In the genomic region with DNA sequence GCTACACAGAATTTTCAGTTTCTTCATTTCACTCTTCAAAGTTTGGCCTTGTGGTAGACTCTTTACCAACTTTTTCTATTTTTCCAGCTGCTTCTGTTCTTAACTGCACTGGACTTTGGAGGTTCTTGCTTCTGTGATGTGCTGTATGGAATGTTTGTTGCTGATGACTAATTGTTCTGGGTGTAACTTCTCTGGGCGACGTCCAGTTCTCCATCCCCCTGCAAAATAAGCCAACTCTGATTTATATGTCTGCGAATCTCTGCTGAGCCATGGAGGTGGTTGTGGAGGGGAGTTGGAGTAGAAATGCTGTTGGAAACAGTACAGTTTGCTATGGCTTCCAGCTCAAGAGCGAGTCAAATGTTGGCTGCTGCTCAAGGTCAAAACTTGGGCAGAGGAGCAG, we compare ENCODE assay signal across 2 cellular contexts.
A peak's percentile ranks its signal among the peaks of the same experiment; 100 is the strongest.
TF ChIP-seq lines count a peak whose summit lies in the region.

No MANE protein-coding gene starts in this region.

TF ChIP-seq in IMR-90, 13 proteins besides CTCF, POLR2A, EP300 and RAD21:
- TF ChIP-seq FOS (IDR thresholded peaks at IDR 0.05; ENCODE audit: low read depth, low read length) (peak; percentile 20; the same call in 1 of the 2 replicates), MAFK (IDR thresholded peaks at IDR 0.05; ENCODE audit: low read depth, low read length) (no peak)

TF ChIP-seq in H1, 55 proteins besides CTCF, POLR2A, EP300 and RAD21:
- TF ChIP-seq CHD2 (IDR thresholded peaks at IDR 0.05; ENCODE audit: low read length) (no peak), SP1 (IDR thresholded peaks at IDR 0.05; ENCODE audit: low read depth, low read length) (no peak), USF2 (IDR thresholded peaks at IDR 0.05; ENCODE audit: low read length) (no peak), SIN3A (conservative IDR thresholded peaks at IDR 0.05 in 1 of 2, IDR thresholded peaks at IDR 0.05 in 1 of 2; ENCODE audit: low read depth in 1 of 2, low read length in 2 of 2) (no peak), GTF2F1 (IDR thresholded peaks at IDR 0.05; ENCODE audit: borderline replicate concordance, low read depth, low read length) (no peak)
TF ChIP-seq in H1: peak in this region for 0.
